18 cellular contexts compared by ENCODE assay signal in genomic region chr19:17805427-17805826, GRCh38. TPM values are rescaled to one million over a fixed set of nuclear protein-coding genes. Genes with fewer than 3 reads are reported as not detected.
DNase-seq lines count a peak whose midpoint lies in the region; ATAC-seq and TF ChIP-seq lines count a peak whose summit lies in the region.
"Had no signal": no experiment of that assay in that cellular context is flagged by ENCODE, and none has a peak within 500 bp of the region (broad histone marks: within the 10 kb centered on the region; RNA-seq: fewer than 3 reads in every experiment).

No MANE protein-coding gene starts in this region.

- intact Hi-C loops in CD4-positive, alpha-beta memory T cell (cut with micrococcal nuclease), result no loop called here
- intact Hi-C loops in left colon (cut with DNase I, micrococcal nuclease), result no loop called here

- POLR2A ChIA-PET in CD4-positive, alpha-beta memory T cell (lab: Charles Lee; ENCODE audit: partially characterized antibody), result interaction anchor here (6.6 kb wide), 1 partner anchor 43 kb away, joined by 60 read pairs; the partner anchor contains the start of gene JAK3

- H3K4me3 Mint-ChIP-seq in CD4-positive, CD25-positive, alpha-beta regulatory T cell, result peak overlapping the region in 1 of 4 donors; percentile 39
- H3K4me3 Mint-ChIP-seq in CD4-positive, alpha-beta memory T cell, result peak overlapping the region in 3 of 8 donors; percentile 18 to 69 (median 24)
- no peak overlapping the region for H3K4me3 Mint-ChIP-seq in activated T-helper 17 cell treated with anti-CD3 and anti-CD28 coated beads, Interleukin-2, amount 50 U/mL, for 72 hours
- H3K4me3 Mint-ChIP-seq in endothelial cell (ENCODE audit: unreplicated experiment), result peak overlapping the region; percentile 3

- H3K27ac Mint-ChIP-seq in CD4-positive, CD25-positive, alpha-beta regulatory T cell, result peak overlapping the region; percentile 5 to 95 (median 70)
- H3K27ac Mint-ChIP-seq in CD4-positive, alpha-beta memory T cell, result peak overlapping the region in 5 of 7 donors; percentile 55 to 81 (median 72)
- peak overlapping the region; percentile 44 for H3K27ac Mint-ChIP-seq in activated T-helper 17 cell treated with anti-CD3 and anti-CD28 coated beads, Interleukin-2, amount 50 U/mL, for 72 hours
- no peak overlapping the region for H3K27ac Mint-ChIP-seq in endothelial cell (ENCODE audit: unreplicated experiment)
- H3K27ac Mint-ChIP-seq: IgD-negative memory B cell had no signal

- peaks cover 19% of the 10 kb centered on the region for H3K4me1 ChIP-seq in CD4-positive, CD25-positive, alpha-beta regulatory T cell (ENCODE audit: control insufficient read depth, insufficient read depth, low read length, poor library complexity, severe bottlenecking)
- peaks cover 43% of the 10 kb centered on the region for H3K4me1 ChIP-seq in CD4-positive, alpha-beta memory T cell (ENCODE audit: insufficient read depth, low read length)
- H3K4me1 ChIP-seq: BE2C had no signal

- H3K27ac ChIP-seq in CD4-positive, CD25-positive, alpha-beta regulatory T cell (ENCODE audit: insufficient read depth, low read length, poor library complexity, severe bottlenecking), result no peak overlapping the region
- H3K27ac ChIP-seq in CD4-positive, alpha-beta memory T cell (ENCODE audit: low read depth, low read length), result no peak overlapping the region
- H3K27ac ChIP-seq: C4-2B, KMS-11 had no signal

- H3K27me3 ChIP-seq in CD4-positive, CD25-positive, alpha-beta regulatory T cell (ENCODE audit: control insufficient read depth, insufficient read depth, low read length), result no peaks in the 10 kb centered on the region
- H3K27me3 ChIP-seq in CD4-positive, alpha-beta memory T cell (ENCODE audit: insufficient read depth, low read length), result no peaks in the 10 kb centered on the region
- H3K27me3 ChIP-seq: BE2C had no signal

- peaks cover 3% of the 10 kb centered on the region for H3K36me3 Mint-ChIP-seq in CD4-positive, CD25-positive, alpha-beta regulatory T cell
- peaks cover 0 to 4% of the 10 kb centered on the region in 2 donors for H3K36me3 Mint-ChIP-seq in CD4-positive, alpha-beta memory T cell
- no peaks in the 10 kb centered on the region for H3K36me3 Mint-ChIP-seq in activated T-helper 17 cell treated with anti-CD3 and anti-CD28 coated beads, Interleukin-2, amount 50 U/mL, for 72 hours (ENCODE audit: low read depth)
- no peaks in the 10 kb centered on the region for H3K36me3 Mint-ChIP-seq in endothelial cell (ENCODE audit: low read depth, unreplicated experiment)

- no peaks in the 10 kb centered on the region for H3K36me3 ChIP-seq in CD4-positive, CD25-positive, alpha-beta regulatory T cell (ENCODE audit: control insufficient read depth, insufficient read depth, low read length)
- H3K36me3 ChIP-seq in CD4-positive, alpha-beta memory T cell (ENCODE audit: insufficient read depth, low read length), result no peaks in the 10 kb centered on the region
- H3K36me3 ChIP-seq: BE2C had no signal

- no peak for ATAC-seq in CD4-positive, CD25-positive, alpha-beta regulatory T cell (ENCODE audit: low read depth in 2 of 2)
- no peak for ATAC-seq in activated T-helper 17 cell treated with anti-CD3 and anti-CD28 coated beads, Interleukin-2, amount 50 U/mL, for 72 hours (replicated peaks)
- no peak for ATAC-seq in GM21717 (IDR thresholded peaks at IDR 0.05; ENCODE audit: unreplicated experiment)
- no peak for ATAC-seq in GM18520 (IDR thresholded peaks at IDR 0.05; ENCODE audit: unreplicated experiment)
- no peak for ATAC-seq in left colon
- ATAC-seq: HCT116 had no signal

- no peaks in the 10 kb centered on the region for H3K9me3 ChIP-seq in CD4-positive, CD25-positive, alpha-beta regulatory T cell (ENCODE audit: control insufficient read depth in 2 of 2, low read length in 2 of 2)
- H3K9me3 ChIP-seq in CD4-positive, alpha-beta memory T cell (ENCODE audit: control insufficient read depth in 1 of 2, low read length in 2 of 2), result no peaks in the 10 kb centered on the region
- H3K9me3 ChIP-seq: BE2C had no signal

- DNase-seq in CD4-positive, CD25-positive, alpha-beta regulatory T cell, result no peak
- no peak for DNase-seq in CD4-positive, alpha-beta memory T cell
- DNase-seq in endothelial cell (ENCODE audit: low spot score) (no peak), left colon (no peak), GF-D8 (lab: John Stamatoyannopoulos, UW) (no peak)
- DNase-seq: BE2C, DMS79 had no signal

- H3K27me3 Mint-ChIP-seq in CD4-positive, CD25-positive, alpha-beta regulatory T cell, result peaks cover 23% of the 10 kb centered on the region
- no peaks in the 10 kb centered on the region for H3K27me3 Mint-ChIP-seq in CD4-positive, alpha-beta memory T cell
- no peaks in the 10 kb centered on the region for H3K27me3 Mint-ChIP-seq in activated T-helper 17 cell treated with anti-CD3 and anti-CD28 coated beads, Interleukin-2, amount 50 U/mL, for 72 hours
- peaks cover 8% of the 10 kb centered on the region for H3K27me3 Mint-ChIP-seq in endothelial cell (ENCODE audit: unreplicated experiment)

- TF ChIP-seq CTCF in endothelial cell (IDR thresholded peaks at IDR 0.05; ENCODE audit: unreplicated experiment), result no peak

- H3K4me3 ChIP-seq in CD4-positive, CD25-positive, alpha-beta regulatory T cell (ENCODE audit: low read depth, low read length), result no peak overlapping the region
- no peak overlapping the region for H3K4me3 ChIP-seq in CD4-positive, alpha-beta memory T cell (ENCODE audit: low read length in 2 of 2)

- peaks cover 5 to 51% (median 17%) of the 10 kb centered on the region in 4 donors for H3K4me1 Mint-ChIP-seq in CD4-positive, CD25-positive, alpha-beta regulatory T cell
- H3K4me1 Mint-ChIP-seq in CD4-positive, alpha-beta memory T cell, result peaks cover 19 to 54% (median 33%) of the 10 kb centered on the region in 4 donors
- H3K4me1 Mint-ChIP-seq in activated T-helper 17 cell treated with anti-CD3 and anti-CD28 coated beads, Interleukin-2, amount 50 U/mL, for 72 hours, result peaks cover 19% of the 10 kb centered on the region
- no peaks in the 10 kb centered on the region for H3K4me1 Mint-ChIP-seq in endothelial cell (ENCODE audit: unreplicated experiment)

- H3K9me3 Mint-ChIP-seq in CD4-positive, CD25-positive, alpha-beta regulatory T cell, result no peaks in the 10 kb centered on the region
- H3K9me3 Mint-ChIP-seq in CD4-positive, alpha-beta memory T cell, result no peaks in the 10 kb centered on the region
- H3K9me3 Mint-ChIP-seq in activated T-helper 17 cell treated with anti-CD3 and anti-CD28 coated beads, Interleukin-2, amount 50 U/mL, for 72 hours, result no peaks in the 10 kb centered on the region
- no peaks in the 10 kb centered on the region for H3K9me3 Mint-ChIP-seq in endothelial cell (ENCODE audit: unreplicated experiment)
- H3K9me3 Mint-ChIP-seq: IgD-negative memory B cell had no signal

- CTCF ChIA-PET in CD4-positive, alpha-beta memory T cell (lab: Charles Lee; ENCODE audit: partially characterized antibody), result interaction anchor here (0.6 to 4.7 kb wide), 3 partner anchors 8 to 50 kb away, joined by 3 to 24 read pairs (median 20); partner anchors contain the start of gene JAK3

RNA-seq across cellular contexts. Expression of gene B3GNT3, which starts 10.5 kb away (rescaled TPM):
- 0.47 TPM for total RNA-seq in CD4-positive, CD25-positive, alpha-beta regulatory T cell
- under 1 TPM in 1 of 4 donors, not detected in 3; 0.27 TPM for polyA plus RNA-seq in CD4-positive, CD25-positive, alpha-beta regulatory T cell
- not detected for total RNA-seq in CD4-positive, alpha-beta memory T cell
- under 1 TPM; 0.34 to 0.72 TPM for polyA plus RNA-seq in CD4-positive, alpha-beta memory T cell
- total RNA-seq in activated T-helper 17 cell treated with anti-CD3 and anti-CD28 coated beads, Interleukin-2, amount 50 U/mL, for 72 hours, result 1 to 10 TPM in 1 of 2 donors, not detected in 1; 1.2 TPM
- total RNA-seq in endothelial cell (ENCODE audit: unreplicated experiment) (0.77 TPM), left colon (100 to 1,000 TPM; 152 to 240 TPM)
- total RNA-seq: G401, H4, HT1080 had no signal
- polyA plus RNA-seq: AG04450, IgD-negative memory B cell had no signal

RNA-seq across cellular contexts. Expression of gene INSL3, which starts 15.9 kb away (rescaled TPM):
- 5.5 TPM for total RNA-seq in CD4-positive, CD25-positive, alpha-beta regulatory T cell
- polyA plus RNA-seq in CD4-positive, CD25-positive, alpha-beta regulatory T cell, result 1 to 10 TPM; 1.5 to 5.4 (median 2.2) TPM
- 1 to 10 TPM; 5.0 to 5.3 TPM for total RNA-seq in CD4-positive, alpha-beta memory T cell
- polyA plus RNA-seq in CD4-positive, alpha-beta memory T cell, result 1 to 10 TPM; 1.0 to 3.9 TPM
- 1 to 10 TPM; 7.6 to 8.3 TPM for total RNA-seq in activated T-helper 17 cell treated with anti-CD3 and anti-CD28 coated beads, Interleukin-2, amount 50 U/mL, for 72 hours
- total RNA-seq in endothelial cell (ENCODE audit: unreplicated experiment) (0.36 TPM), left colon (not detected)
- total RNA-seq: G401, H4, HT1080 had no signal
- polyA plus RNA-seq: AG04450 had no signal

RNA-seq across cellular contexts. Expression of gene JAK3, which starts 42.4 kb away (rescaled TPM):
- total RNA-seq in CD4-positive, CD25-positive, alpha-beta regulatory T cell, result 198 TPM
- 100 to 1,000 TPM in 1 of 4 donors, 10 to 100 TPM in 3; 80.8 to 103 (median 88.4) TPM for polyA plus RNA-seq in CD4-positive, CD25-positive, alpha-beta regulatory T cell
- 100 to 1,000 TPM; 132 to 135 TPM for total RNA-seq in CD4-positive, alpha-beta memory T cell
- 10 to 100 TPM; 74.6 to 96.2 TPM for polyA plus RNA-seq in CD4-positive, alpha-beta memory T cell
- 100 to 1,000 TPM; 186 to 250 TPM for total RNA-seq in activated T-helper 17 cell treated with anti-CD3 and anti-CD28 coated beads, Interleukin-2, amount 50 U/mL, for 72 hours
- 30.9 TPM for total RNA-seq in endothelial cell (ENCODE audit: unreplicated experiment)
- total RNA-seq in left colon, result 1 to 10 TPM; 2.7 to 3.7 TPM

RNA-seq across cellular contexts. Expression of gene FCHO1, which starts 54.1 kb away (rescaled TPM):
- 71.9 TPM for total RNA-seq in CD4-positive, CD25-positive, alpha-beta regulatory T cell
- 10 to 100 TPM in 3 of 4 donors, 1 to 10 TPM in 1; 8.3 to 16.6 (median 13.7) TPM for polyA plus RNA-seq in CD4-positive, CD25-positive, alpha-beta regulatory T cell
- 100 to 1,000 TPM in 1 of 2 experiments, 10 to 100 TPM in 1; 99.4 to 113 TPM for total RNA-seq in CD4-positive, alpha-beta memory T cell
- polyA plus RNA-seq in CD4-positive, alpha-beta memory T cell, result 10 to 100 TPM in 1 of 2 donors, 1 to 10 TPM in 1; 6.5 to 30.0 TPM
- 10 to 100 TPM; 64.0 to 75.5 TPM for total RNA-seq in activated T-helper 17 cell treated with anti-CD3 and anti-CD28 coated beads, Interleukin-2, amount 50 U/mL, for 72 hours
- 2.7 TPM for total RNA-seq in endothelial cell (ENCODE audit: unreplicated experiment)
- total RNA-seq in left colon, result 1 to 10 TPM; 3.0 to 3.1 TPM

RNA-seq across cellular contexts. Expression of gene RPL18A, which starts 54.3 kb away (rescaled TPM):
- 2,143 TPM for total RNA-seq in CD4-positive, CD25-positive, alpha-beta regulatory T cell
- polyA plus RNA-seq in CD4-positive, CD25-positive, alpha-beta regulatory T cell, result 1,000 to 10,000 TPM; 3,036 to 4,374 (median 3,670) TPM
- 1,000 to 10,000 TPM; 3,084 to 3,117 TPM for total RNA-seq in CD4-positive, alpha-beta memory T cell
- 1,000 to 10,000 TPM; 3,184 to 4,119 TPM for polyA plus RNA-seq in CD4-positive, alpha-beta memory T cell
- 1,000 to 10,000 TPM; 2,920 to 3,543 TPM for total RNA-seq in activated T-helper 17 cell treated with anti-CD3 and anti-CD28 coated beads, Interleukin-2, amount 50 U/mL, for 72 hours
- total RNA-seq in endothelial cell (ENCODE audit: unreplicated experiment), result 2,048 TPM
- total RNA-seq in left colon, result 1,000 to 10,000 TPM; 1,406 to 1,485 TPM

Comparison
In these comparisons a context has a peak if more than half of its experiments do, and no peak if none do; other contexts are left out.
1. RNA of gene B3GNT3, which starts 10.5 kb away (total RNA-seq): 152 to 240 TPM in left colon; 1.2 TPM in activated T-helper 17 cell treated with anti-CD3 and anti-CD28 coated beads, Interleukin-2, amount 50 U/mL, for 72 hours, 0.77 TPM in endothelial cell (single experiment), 0.47 TPM in CD4-positive, CD25-positive, alpha-beta regulatory T cell (single experiment) and not detected in CD4-positive, alpha-beta memory T cell; every median in the first group is over 10 times any median in the second.